29 cellular contexts compared by ENCODE assay signal in the genomic region with DNA sequence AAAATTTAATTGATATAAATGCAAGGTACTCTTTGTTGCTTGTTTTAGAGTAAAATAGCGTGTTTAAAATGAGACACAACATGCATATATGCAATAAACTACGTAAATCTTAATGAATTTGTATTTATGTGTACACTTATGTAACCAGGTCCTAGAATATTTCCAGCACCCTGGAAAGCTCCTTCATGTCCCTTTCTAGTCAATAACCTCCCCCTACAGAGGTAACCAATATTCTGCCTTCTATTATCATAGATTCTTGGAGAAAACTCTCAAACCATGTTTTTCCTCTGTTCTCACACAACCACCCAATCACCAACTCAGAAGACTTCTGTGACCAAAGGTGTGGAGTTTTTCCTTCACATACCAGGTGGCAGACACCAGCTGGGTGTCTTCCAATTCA.
"Had no signal": no experiment of that assay in that cellular context is flagged by ENCODE, and none has a peak within 500 bp of the region (broad histone marks: within the 10 kb centered on the region; RNA-seq: fewer than 3 reads in every experiment).

No MANE protein-coding gene starts in this region.

- H2AFZ ChIP-seq: PC-9 had no signal

- H3K27me3 ChIP-seq: body of pancreas, breast epithelium, MG63 had no signal

- H3K36me3 ChIP-seq: breast epithelium, MG63 had no signal

- ATAC-seq: activated CD4-positive, alpha-beta T cell treated with anti-CD3 and anti-CD28 coated beads for 36 hours; activated CD8-positive, alpha-beta T cell treated with anti-CD3 and anti-CD28 coated beads, Interleukin-2, amount 10 ng/mL, durations not matched to agents 7 days and 5 days; body of pancreas; Right ventricle myocardium inferior had no signal

- FAIRE-seq: astrocyte, RCC 7860 had no signal

- H3K27ac ChIP-seq: body of pancreas, breast epithelium, PC-9, RWPE1 had no signal

- H3K9me3 ChIP-seq: body of pancreas, breast epithelium, MG63 had no signal

- H3K4me3 ChIP-seq: body of pancreas, breast epithelium, MG63, PC-9 had no signal

- H3K4me2 ChIP-seq: PC-9 had no signal

- DNase-seq: activated CD4-positive, alpha-beta T cell treated with anti-CD3 and anti-CD28 coated beads for 36 hours; activated CD4-positive, alpha-beta T cell treated with anti-CD3 and anti-CD28 coated beads, Interleukin-2, amount 10 ng/mL, durations not matched to agents 7 days and 5 days; activated CD4-positive, alpha-beta T cell treated with anti-CD3 and anti-CD28 coated beads, Interleukin-2, amount 50 U/mL, for 48 hours; activated CD8-positive, alpha-beta T cell treated with anti-CD3 and anti-CD28 coated beads, Interleukin-2, amount 10 ng/mL, durations not matched to agents 7 days and 5 days; activated gamma-delta T cell; activated naive CD4-positive, alpha-beta T cell treated with Interleukin-2 at 50 U/mL for 16 hours; activated naive CD8-positive, alpha-beta T cell treated with anti-CD3 and anti-CD28 coated beads, Interleukin-2, amount 10 ng/mL, durations not matched to agents 7 days and 5 days; activated T-cell treated with anti-CD3 and anti-CD28 coated beads, Interleukin-2, amount 50 U/mL, for 24 hours; body of pancreas; MG63; NCI-H1048; NCI-H1105 treated with DMSO at 0.1 percent for 48 hours; NCI-H1436; NCI-H1694 treated with DMSO at 0.1 percent for 48 hours; NCI-H2029 treated with DMSO at 0.1 percent for 48 hours; NCI-H2107; NCI-H2171; NCI-H510A; NCI-H526; NCI-H748 treated with DMSO at 0.1 percent for 48 hours; NK-92 treated with Interleukin-12 subunit alpha and Interleukin-12 subunit beta, amount 100 ng/mL, for 24 hours; PC-9; SIG-M5; T1000 had no signal

- H3K4me1 ChIP-seq: body of pancreas, breast epithelium had no signal
